17 cellular contexts compared by ENCODE assay signal in genomic region chr9:74783408-74783807, GRCh38.
DNase-seq lines count a peak whose midpoint lies in the region; ATAC-seq and TF ChIP-seq lines count a peak whose summit lies in the region.
"Had no signal": no experiment of that assay in that cellular context is flagged by ENCODE, and none has a peak within 500 bp of the region (broad histone marks: within the 10 kb centered on the region; RNA-seq: fewer than 3 reads in every experiment).

No MANE protein-coding gene starts in this region.

- WGBS in GM23248 (ENCODE audit: low coverage in 1 of 2, low lambda C conversion rate in 2 of 2, missing lambda C conversion rate in 2 of 2), 2 experiments = 19 to 22% methylated on average over 2 of the region's 2 CpGs

- no peaks in the 10 kb centered on the region for H3K79me2 ChIP-seq in GM23248 (ENCODE audit: insufficient read depth)
- H3K79me2 ChIP-seq in PC-9 (ENCODE audit: low read depth) = no peaks in the 10 kb centered on the region

- ATAC-seq in HG02840 (IDR thresholded peaks at IDR 0.05; ENCODE audit: low FRiP score, unreplicated experiment) = no peak
- ATAC-seq: activated naive CD8-positive, alpha-beta T cell treated with anti-CD3 and anti-CD28 coated beads, Interleukin-2, amount 50 U/mL, for 24 hours had no signal

- H2AFZ ChIP-seq in GM23248 = no peak overlapping the region
- H2AFZ ChIP-seq in PC-9 = no peak overlapping the region

- no peak overlapping the region for H3K27ac ChIP-seq in GM23248
- H3K27ac ChIP-seq in PC-9 = no peak overlapping the region
- H3K27ac ChIP-seq: suprapubic skin had no signal

- no TSS peak for BruUV-seq in PC-9 (replicated peaks; lab: Mats Ljungman, UMichigan)

- POLR2A ChIA-PET in PC-9 (lab: Charles Lee; ENCODE audit: unreplicated experiment) = no interaction called here

- TF ChIP-seq CTCF in PC-9 (conservative IDR thresholded peaks at IDR 0.05) = no peak

- in situ Hi-C loops in GM23248 (cut with MboI) = no loop called here

- 0 out of 2 replicates have a peak, but pooled peaks cover 5% of the 10 kb centered on the region for H3F3A ChIP-seq in GM23248 (ENCODE audit: insufficient read depth)
- no peaks in the 10 kb centered on the region for H3F3A ChIP-seq in PC-9 (ENCODE audit: insufficient read depth, low read depth)

- H4K20me1 ChIP-seq in GM23248 (ENCODE audit: insufficient read depth) (no peaks in the 10 kb centered on the region), PC-9 (ENCODE audit: insufficient read depth) (no peaks in the 10 kb centered on the region)

- no peak overlapping the region for H3K9ac ChIP-seq in GM23248

- H3K4me2 ChIP-seq in GM23248 (ENCODE audit: unreplicated experiment) = no peak overlapping the region
- H3K4me2 ChIP-seq in PC-9 = no peak overlapping the region

- H3K4me1 ChIP-seq in GM23248 (ENCODE audit: insufficient read depth) (peaks cover 6% of the 10 kb centered on the region; the same call in 1 of the 2 replicates), PC-9 (replicated peaks; ENCODE audit: insufficient read depth) (peaks cover 3% of the 10 kb centered on the region; the same call in 1 of the 2 replicates)
- H3K4me1 ChIP-seq: suprapubic skin had no signal

- intact Hi-C loops in PC-9 (cut with micrococcal nuclease; ENCODE audit: unreplicated experiment) = loop anchor here (2.0 kb wide), 1 partner anchor 105 kb away; no protein-coding TSS in a partner anchor

- peak; percentile 78 for DNase-seq in GM23248
- peak; percentile 22 to 57 for DNase-seq in PC-9
- DNase-seq in fibroblast of gingiva (ENCODE audit: low read depth) = peak; percentile 57
- peak; percentile 35 for DNase-seq in renal cortical epithelial cell (ENCODE audit: low read depth)
- DNase-seq in NOMO-1 treated with DMSO at 0.1 percent for 48 hours (lab: John Stamatoyannopoulos, UW; ENCODE audit: unreplicated experiment) = no peak
- DNase-seq in NCI-H69 (lab: John Stamatoyannopoulos, UW) = no peak
- no peak for DNase-seq in NCI-H2171 treated with DMSO at 0.1 percent for 48 hours (lab: John Stamatoyannopoulos, UW)
- DNase-seq: activated CD4-positive, alpha-beta T cell treated with anti-CD3 and anti-CD28 coated beads, Interleukin-2, amount 50 U/mL, for 4 hours; activated naive CD8-positive, alpha-beta T cell treated with anti-CD3 and anti-CD28 coated beads, Interleukin-2, amount 50 U/mL, for 24 hours; activated T-cell treated with anti-CD3 and anti-CD28 coated beads, Interleukin-2, amount 50 U/mL, for 24 hours; erythroblast; hypothalamus; NCI-H1048; nephron progenitor cell; stimulated activated CD4-positive, alpha-beta T cell treated with anti-CD3 and anti-CD28 coated beads, Interleukin-2, amount 100 ng/mL, for 24 hours had no signal

- H3K4me3 ChIP-seq in GM23248 (no peak overlapping the region), PC-9 (no peak overlapping the region)
- H3K4me3 ChIP-seq: suprapubic skin had no signal

- no peaks in the 10 kb centered on the region for H3K27me3 ChIP-seq in GM23248 (replicated peaks; ENCODE audit: insufficient read depth)
- no peaks in the 10 kb centered on the region for H3K27me3 ChIP-seq in PC-9 (ENCODE audit: insufficient read depth, low read depth)
- H3K27me3 ChIP-seq: suprapubic skin had no signal

- H3K36me3 ChIP-seq in GM23248 (ENCODE audit: low read depth) = no peaks in the 10 kb centered on the region
- H3K36me3 ChIP-seq in PC-9 (ENCODE audit: low read depth) = no peaks in the 10 kb centered on the region
- H3K36me3 ChIP-seq: suprapubic skin had no signal

- H3K9me2 ChIP-seq in GM23248 (ENCODE audit: insufficient read depth) = no peaks in the 10 kb centered on the region
- H3K9me2 ChIP-seq in PC-9 (ENCODE audit: insufficient read depth) = no peaks in the 10 kb centered on the region

- CTCF ChIA-PET in PC-9 (lab: Charles Lee) = no interaction called here

- H3K9me3 ChIP-seq in GM23248 (ENCODE audit: low read depth) (no peaks in the 10 kb centered on the region), PC-9 (ENCODE audit: insufficient read depth, low read depth) (no peaks in the 10 kb centered on the region)
- H3K9me3 ChIP-seq: suprapubic skin had no signal

Comparison
In these comparisons a context has a peak if more than half of its experiments do, and no peak if none do; other contexts are left out.
1. DNase-seq: peak in GM23248 (single experiment), PC-9 (2 of 2), fibroblast of gingiva (single experiment) and renal cortical epithelial cell (single experiment); none in NOMO-1 treated with DMSO at 0.1 percent for 48 hours (single experiment), NCI-H69 (single experiment) and NCI-H2171 treated with DMSO at 0.1 percent for 48 hours (single experiment).